8 cellular contexts compared by ENCODE assay signal in the genomic region with DNA sequence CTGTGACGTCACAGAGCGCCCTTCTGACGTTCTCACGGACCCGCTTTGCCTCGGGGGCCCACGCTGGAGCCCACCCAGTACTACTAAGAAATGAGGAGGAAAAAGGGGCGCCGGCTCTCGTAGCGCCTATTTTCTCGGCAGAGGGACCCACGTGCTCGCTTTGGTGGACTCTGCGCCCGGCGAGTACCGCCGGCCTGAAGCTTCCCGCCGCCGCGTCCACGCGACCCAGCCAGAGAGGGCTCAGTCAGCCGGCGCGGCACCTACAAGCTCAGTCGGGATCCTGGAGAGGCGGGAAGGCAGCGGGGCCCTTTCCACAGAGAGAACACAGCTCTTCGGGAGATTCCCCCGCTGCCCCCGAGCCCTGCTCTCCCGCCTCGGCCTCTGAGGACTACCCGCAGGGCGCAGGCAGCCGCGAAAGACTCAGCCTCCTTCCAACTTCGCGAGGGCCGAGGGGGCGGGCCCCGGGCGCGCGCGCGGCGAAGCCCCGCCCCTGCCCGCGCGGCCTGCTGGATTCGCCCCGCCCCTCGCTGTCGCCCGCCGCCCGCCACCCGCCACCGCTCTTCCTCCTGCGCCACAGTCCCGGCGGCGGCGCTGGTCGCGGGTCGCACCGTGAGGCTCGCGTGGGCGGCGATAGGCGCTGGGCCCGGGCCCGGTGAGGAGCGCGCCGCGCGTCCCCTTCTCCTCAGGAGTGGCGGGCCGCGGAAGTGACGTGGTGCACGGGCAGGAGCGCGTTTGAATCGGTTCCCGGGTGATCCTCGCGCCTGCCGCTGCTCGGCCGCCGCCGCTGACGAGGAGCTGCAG. TPM values are rescaled to one million over a fixed set of nuclear protein-coding genes. Genes with fewer than 3 reads are reported as not detected.
A peak's percentile ranks its signal among the peaks of the same experiment; 100 is the strongest.
DNase-seq lines count a peak whose midpoint lies in the region; ATAC-seq, FAIRE-seq and TF ChIP-seq lines count a peak whose summit lies in the region.

Gene SMCHD1 (plus strand): TSS at position 574 of the 801 bp plus-strand sequence. CDS start 350 bp downstream, outside the sequence.

- ATAC-seq in HG02759 (IDR thresholded peaks at IDR 0.05; ENCODE audit: unreplicated experiment): peak; percentile 78

- no peaks in the 10 kb centered on the region for H3K9me3 Mint-ChIP-seq in type B pancreatic cell

- FAIRE-seq in GM12892 (lab: Jason Lieb, UNC): peak; percentile 96

- peak within 1 kb of the TSS; percentile 96 for H3K27ac ChIP-seq in adipose tissue (ENCODE audit: low read depth, low read length)

- H3K4me1 Mint-ChIP-seq in type B pancreatic cell (ENCODE audit: unreplicated experiment): peaks cover 21% of the 10 kb centered on the region

- 0% methylated on average over 80 to 102 of the region's 102 CpGs for WGBS in adipose tissue, 3 donors

- H3K27me3 Mint-ChIP-seq in type B pancreatic cell: peaks cover 19% of the 10 kb centered on the region

- TF ChIP-seq CTCF in type B pancreatic cell (conservative IDR thresholded peaks at IDR 0.05): no peak

- TF ChIP-seq POLR2A in GM12892 (IDR thresholded peaks at IDR 0.05; ENCODE audit: low read depth, low read length): peak; percentile 96

- peak within 1 kb of the TSS; percentile 96 for H3K4me3 Mint-ChIP-seq in type B pancreatic cell

- DNase-seq in GM12892 (ENCODE audit: insufficient read length): peak; percentile 64
- peak; percentile 85 to 96 (median 91) for DNase-seq in NCI-H1417 (lab: John Stamatoyannopoulos, UW)
- peak; percentile 81 to 90 (median 86) for DNase-seq in T-helper 1 cell
- DNase-seq in cardiac septum (ENCODE audit: low spot score): peak; percentile 93
- peak; percentile 76 to 98 (median 89) for DNase-seq in posterior cingulate gyrus
- peak; percentile 87 for DNase-seq in type B pancreatic cell (ENCODE audit: extremely low spot score, unreplicated experiment)

- peak within 1 kb of the TSS; percentile 91 for H3K27ac Mint-ChIP-seq in type B pancreatic cell

- intact Hi-C loops in cardiac septum (cut with DNase I): loop anchor here (5.0 kb wide), 2 partner anchors 83 to 357 kb away; partner anchors contain the start of genes LPIN2, METTL4 and NDC80
- intact Hi-C loops in posterior cingulate gyrus (cut with DNase I): loop anchor here (1.0 to 10.0 kb wide), 2 partner anchors 84 to 359 kb away; partner anchors contain the start of genes LPIN2, METTL4 and NDC80

- H3K36me3 Mint-ChIP-seq in type B pancreatic cell: no peaks in the 10 kb centered on the region

RNA-seq across cellular contexts. Expression of gene SMCHD1, which starts in this region (rescaled TPM):
- 39.8 TPM for polyA plus RNA-seq in GM12892 (2012; ENCODE audit: missing spikeins)
- polyA plus RNA-seq in adipose tissue: 10 to 100 TPM; 10.8 to 13.6 (median 11.8) TPM
- total RNA-seq in cardiac septum (34.8 TPM), type B pancreatic cell (ENCODE audit: low replicate concordance) (40.1 and 56.5 TPM in 2 replicates)

Comparison
In these comparisons a context has a peak if more than half of its experiments do, and no peak if none do; other contexts are left out.
1. Peak in every context shown above with its lines: DNase-seq, ATAC-seq and H3K27ac ChIP-seq.